ENCODE assay signal across 26 cellular contexts in the genomic region with DNA sequence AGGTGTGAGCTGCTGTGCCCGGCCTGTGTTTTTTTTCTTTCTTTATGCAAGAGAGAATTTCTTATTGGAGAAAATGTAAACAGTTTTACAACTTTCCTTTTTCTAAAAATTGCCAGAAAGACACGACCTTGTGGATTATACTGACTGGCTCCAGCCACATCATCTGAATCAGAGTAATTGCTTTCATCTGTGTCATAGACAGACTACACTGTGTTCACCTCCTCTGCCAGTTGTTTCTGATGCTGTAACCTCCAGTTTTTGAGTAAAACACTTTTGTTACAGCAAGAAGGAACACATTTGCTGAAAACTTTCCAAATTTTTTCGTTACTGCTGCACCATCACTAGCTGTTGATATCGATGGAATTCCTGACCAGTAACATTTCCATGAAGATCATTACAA. TPM values are rescaled to one million over a fixed set of nuclear protein-coding genes. Genes with fewer than 3 reads are reported as not detected.
"Had no signal": no experiment of that assay in that cellular context is flagged by ENCODE, and none has a peak within 500 bp of the region (broad histone marks: within the 10 kb centered on the region; RNA-seq: fewer than 3 reads in every experiment).

No MANE protein-coding gene starts in this region.

- DNase-seq: activated CD4-positive, alpha-beta T cell treated with anti-CD3 and anti-CD28 coated beads, Interleukin-2, amount 50 U/mL, for 4 hours; activated gamma-delta T cell treated with Interleukin-2 at 50 U/mL for 16 hours; amniotic stem cell; dermis blood vessel endothelial cell; effector memory CD8-positive, alpha-beta T cell; immature natural killer cell; kidney glomerular epithelial cell; left ventricle myocardium inferior; occipital lobe; retina; stimulated activated CD4-positive, alpha-beta T cell treated with anti-CD3 and anti-CD28 coated beads, Interleukin-12 subunit alpha, Interleukin-12 subunit beta, amount 100 ng/mL, for 4 hours; stimulated activated CD4-positive, alpha-beta T cell treated with anti-CD3 and anti-CD28 coated beads, Interleukin-1b, Interleukin-23, amount 100 ng/mL, for 48 hours; stimulated activated CD8-positive, alpha-beta memory T cell treated with anti-CD3 and anti-CD28 coated beads, Interleukin-4, amount 100 ng/mL, for 48 hours; stimulated activated naive CD4-positive, alpha-beta T cell treated with Interleukin-2 at 50 U/mL for 16 hours; substantia nigra; tibial artery; uterus; WERI-Rb-1 had no signal

- H3K36me3 Mint-ChIP-seq: activated naive CD4-positive, alpha-beta T cell treated with anti-CD3 and anti-CD28 coated beads, Interleukin-2, amount 50 U/mL, for 72 hours; immature natural killer cell had no signal

- H3K27me3 ChIP-seq: tibial artery, uterus had no signal

- H3K4me3 ChIP-seq: left ventricle myocardium inferior, tibial artery, uterus had no signal

- H3K4me1 ChIP-seq: left ventricle myocardium inferior, tibial artery, uterus had no signal

- H3K9me3 Mint-ChIP-seq: activated naive CD4-positive, alpha-beta T cell treated with anti-CD3 and anti-CD28 coated beads, Interleukin-2, amount 50 U/mL, for 72 hours; activated T-helper 1 cell treated with anti-CD3 and anti-CD28 coated beads, Interleukin-12 subunit alpha, Interleukin-12 subunit beta, Interleukin-2, Interleukin-4 antibody, amounts not matched to agents 30 ng/mL and 10 ng/mL and 1 ng/mL, durations not matched to agents 14 hours and 24 hours and 36 hours; effector memory CD8-positive, alpha-beta T cell; immature natural killer cell; T-helper 1 cell treated with Interleukin-12 subunit alpha and Interleukin-12 subunit beta and Interleukin-4 antibody, amounts not matched to agents 30 μg/mL and 1 μg/mL, for 36 hours had no signal

- ATAC-seq: activated naive CD4-positive, alpha-beta T cell treated with anti-CD3 and anti-CD28 coated beads, Interleukin-2, amount 50 U/mL, for 72 hours; effector memory CD8-positive, alpha-beta T cell had no signal

- H3K4me3 Mint-ChIP-seq: activated T-helper 1 cell treated with anti-CD3 and anti-CD28 coated beads, Interleukin-12 subunit alpha, Interleukin-12 subunit beta, Interleukin-2, Interleukin-4 antibody, amounts not matched to agents 30 ng/mL and 10 ng/mL and 1 ng/mL, durations not matched to agents 14 hours and 24 hours and 36 hours; effector memory CD8-positive, alpha-beta T cell; immature natural killer cell; T-helper 1 cell treated with Interleukin-12 subunit alpha and Interleukin-12 subunit beta and Interleukin-4 antibody, amounts not matched to agents 30 μg/mL and 1 μg/mL, for 36 hours had no signal

- H3K9me3 ChIP-seq: left ventricle myocardium inferior, tibial artery, uterus had no signal

- H3K27ac Mint-ChIP-seq: activated naive CD4-positive, alpha-beta T cell treated with anti-CD3 and anti-CD28 coated beads, Interleukin-2, amount 50 U/mL, for 72 hours; activated T-helper 1 cell treated with anti-CD3 and anti-CD28 coated beads, Interleukin-12 subunit alpha, Interleukin-12 subunit beta, Interleukin-2, Interleukin-4 antibody, amounts not matched to agents 30 ng/mL and 10 ng/mL and 1 ng/mL, durations not matched to agents 14 hours and 24 hours and 36 hours; effector memory CD8-positive, alpha-beta T cell; immature natural killer cell; T-helper 1 cell treated with Interleukin-12 subunit alpha and Interleukin-12 subunit beta and Interleukin-4 antibody, amounts not matched to agents 30 μg/mL and 1 μg/mL, for 36 hours had no signal

- H3K36me3 ChIP-seq: left ventricle myocardium inferior, tibial artery, uterus, WERI-Rb-1 had no signal

- H3K27ac ChIP-seq: left ventricle myocardium inferior, tibial artery, uterus, WERI-Rb-1 had no signal

- H3K4me1 Mint-ChIP-seq: immature natural killer cell had no signal

RNA-seq across cellular contexts. Expression of gene CRYGD, which starts 55.1 kb away (rescaled TPM):
- total RNA-seq: activated naive CD4-positive, alpha-beta T cell treated with anti-CD3 and anti-CD28 coated beads, Interleukin-2, amount 50 U/mL, for 72 hours; activated T-helper 1 cell treated with anti-CD3 and anti-CD28 coated beads, Interleukin-12 subunit alpha, Interleukin-12 subunit beta, Interleukin-2, Interleukin-4 antibody, amounts not matched to agents 30 ng/mL and 10 ng/mL and 1 ng/mL, durations not matched to agents 14 hours and 24 hours and 36 hours; cardiac septum; dermis blood vessel endothelial cell; fibroblast of lung; left ventricle myocardium inferior; mononuclear cell; posterior vena cava; uterus had no signal
- polyA plus RNA-seq: fibroblast of lung, immature natural killer cell, neural cell had no signal
